In the genomic region with DNA sequence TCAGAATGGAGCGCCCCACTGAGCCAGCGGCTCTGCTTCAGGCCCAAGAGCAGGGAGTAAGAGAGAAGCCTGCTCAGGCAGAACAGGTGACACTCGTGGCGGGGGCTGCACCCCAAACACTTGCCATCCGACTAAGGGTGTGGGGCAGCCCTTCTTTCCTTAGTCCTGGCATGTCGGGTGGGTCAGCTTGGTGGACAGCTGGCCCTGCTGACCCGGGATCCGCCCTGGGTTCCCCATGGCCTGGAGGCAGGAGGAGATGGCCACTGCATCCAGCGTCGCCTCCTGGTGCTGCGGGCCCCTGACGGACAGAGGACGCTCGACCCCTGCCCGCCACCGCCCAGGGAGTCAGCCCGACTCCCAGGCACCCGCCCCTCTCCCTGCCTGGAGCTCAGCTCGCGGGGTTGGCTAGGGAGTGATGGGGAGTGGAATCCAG, we compare ENCODE assay signal across 6 cellular contexts. TPM values are rescaled to one million over a fixed set of nuclear protein-coding genes. Genes with fewer than 3 reads are reported as not detected.
DNase-seq lines count a peak whose midpoint lies in the region; ATAC-seq and TF ChIP-seq lines count a peak whose summit lies in the region.

No MANE protein-coding gene starts in this region.

- no peak overlapping the region for H3K14ac ChIP-seq in mesenchymal stem cell (ENCODE audit: low read length in 2 of 2)

- H3K9ac ChIP-seq in mesenchymal stem cell (ENCODE audit: low read length): peak overlapping the region; percentile 79

- H2AFZ ChIP-seq in mesenchymal stem cell (ENCODE audit: low read depth, low read length): peak overlapping the region; percentile 90

- no peak overlapping the region for H2AK5ac ChIP-seq in mesenchymal stem cell (ENCODE audit: low read length, severe bottlenecking)

- H2BK12ac ChIP-seq in mesenchymal stem cell (ENCODE audit: low read length in 2 of 2): peak overlapping the region in 1 of 2 experiments; percentile 55

- H3K27me3 ChIP-seq in mesenchymal stem cell (ENCODE audit: control insufficient read depth in 1 of 2, insufficient read depth in 1 of 2, low read length in 2 of 2): no peaks in the 10 kb centered on the region

- no peaks in the 10 kb centered on the region for H3K27me3 Mint-ChIP-seq in activated T-helper 17 cell treated with anti-CD3 and anti-CD28 coated beads, Interleukin-2, amount 50 U/mL, for 72 hours

- 24% methylated on average over 20 of the region's 20 CpGs for WGBS in mesenchymal stem cell

- H3K4me1 Mint-ChIP-seq in activated T-helper 17 cell treated with anti-CD3 and anti-CD28 coated beads, Interleukin-2, amount 50 U/mL, for 72 hours: peaks cover 5% of the 10 kb centered on the region

- H3K27ac Mint-ChIP-seq in activated T-helper 17 cell treated with anti-CD3 and anti-CD28 coated beads, Interleukin-2, amount 50 U/mL, for 72 hours: no peak overlapping the region

- no peak for TF ChIP-seq CTCF in C4-2B (conservative IDR thresholded peaks at IDR 0.05)

- no peaks in the 10 kb centered on the region for H3K9me3 ChIP-seq in mesenchymal stem cell (ENCODE audit: control insufficient read depth, low read length)

- no peak for DNase-seq in mesenchymal stem cell
- no peak for DNase-seq in NCI-H748 (lab: John Stamatoyannopoulos, UW; ENCODE audit: unreplicated experiment)
- DNase-seq in NCI-H1417 treated with DMSO at 0.1 percent for 48 hours (lab: John Stamatoyannopoulos, UW): no peak

- peak overlapping the region; percentile 77 to 93 for H3K4me3 ChIP-seq in mesenchymal stem cell (ENCODE audit: insufficient read depth in 1 of 2, low read depth in 1 of 2, low read length in 2 of 2)

- peak overlapping the region; percentile 61 for H3K4me3 Mint-ChIP-seq in activated T-helper 17 cell treated with anti-CD3 and anti-CD28 coated beads, Interleukin-2, amount 50 U/mL, for 72 hours

- peaks cover 10% of the 10 kb centered on the region for H3K79me1 ChIP-seq in mesenchymal stem cell (replicated peaks; ENCODE audit: low read length, poor library complexity, severe bottlenecking)

- peak overlapping the region; percentile 73 for H3K27ac ChIP-seq in C4-2B
- H3K27ac ChIP-seq in mesenchymal stem cell (ENCODE audit: low read length, poor library complexity, severe bottlenecking): no peak overlapping the region

- H4K91ac ChIP-seq in mesenchymal stem cell (ENCODE audit: low read length): no peak overlapping the region

- no peaks in the 10 kb centered on the region for H3K9me3 Mint-ChIP-seq in activated T-helper 17 cell treated with anti-CD3 and anti-CD28 coated beads, Interleukin-2, amount 50 U/mL, for 72 hours

- peak overlapping the region; percentile 37 to 40 for H3K4ac ChIP-seq in mesenchymal stem cell (ENCODE audit: low read depth in 1 of 2, low read length in 2 of 2)

- ATAC-seq in activated T-helper 17 cell treated with anti-CD3 and anti-CD28 coated beads, Interleukin-2, amount 50 U/mL, for 72 hours (replicated peaks): no peak
- no peak for ATAC-seq in HG03139 (IDR thresholded peaks at IDR 0.05; ENCODE audit: unreplicated experiment)

- peak overlapping the region; percentile 99 for H3K4me2 ChIP-seq in mesenchymal stem cell (ENCODE audit: low read length, poor library complexity, severe bottlenecking)

- peak overlapping the region in 1 of 2 experiments; percentile 97 for H3K23ac ChIP-seq in mesenchymal stem cell (ENCODE audit: low read length in 2 of 2)

- peak overlapping the region; percentile 11 to 77 for H3K18ac ChIP-seq in mesenchymal stem cell (ENCODE audit: low read depth in 1 of 2, low read length in 2 of 2)

- H2BK15ac ChIP-seq in mesenchymal stem cell (ENCODE audit: low read depth, poor library complexity, severe bottlenecking): no peak overlapping the region

- no peaks in the 10 kb centered on the region for H3K36me3 Mint-ChIP-seq in activated T-helper 17 cell treated with anti-CD3 and anti-CD28 coated beads, Interleukin-2, amount 50 U/mL, for 72 hours (ENCODE audit: low read depth)

- H4K8ac ChIP-seq in mesenchymal stem cell (ENCODE audit: low read length): peak overlapping the region; percentile 81

- H3K36me3 ChIP-seq in mesenchymal stem cell (ENCODE audit: control insufficient read depth in 1 of 2, insufficient read depth in 2 of 2, low read depth in 1 of 2, low read length in 2 of 2): peaks cover 9 to 11% of the 10 kb centered on the region in 2 experiments

- H2BK5ac ChIP-seq in mesenchymal stem cell (ENCODE audit: low read depth, low read length, poor library complexity, severe bottlenecking): no peak overlapping the region

- peaks cover 22% of the 10 kb centered on the region for H3K4me1 ChIP-seq in mesenchymal stem cell (ENCODE audit: control insufficient read depth, insufficient read depth, low read depth, low read length)

- no peak overlapping the region for H2BK120ac ChIP-seq in mesenchymal stem cell (ENCODE audit: low read depth, low read length)

RNA-seq across cellular contexts. Expression of a gene that starts 1.2 kb away (rescaled TPM):
- total RNA-seq in activated T-helper 17 cell treated with anti-CD3 and anti-CD28 coated beads, Interleukin-2, amount 50 U/mL, for 72 hours: 1 to 10 TPM; 3.0 to 9.2 TPM
- 4.3 TPM for polyA plus RNA-seq in mesenchymal stem cell (2013, experiment 1 of 2)
- polyA plus RNA-seq in mesenchymal stem cell (2013, experiment 2 of 2): 4.0 TPM

RNA-seq across cellular contexts. Expression of a gene that starts 4.7 kb away (rescaled TPM):
- 10 to 100 TPM; 61.3 to 73.8 TPM for total RNA-seq in activated T-helper 17 cell treated with anti-CD3 and anti-CD28 coated beads, Interleukin-2, amount 50 U/mL, for 72 hours
- 78.5 TPM for polyA plus RNA-seq in mesenchymal stem cell (2013, experiment 1 of 2)
- 77.3 TPM for polyA plus RNA-seq in mesenchymal stem cell (2013, experiment 2 of 2)

RNA-seq across cellular contexts. Expression of a gene that starts 16.1 kb away (rescaled TPM):
- 10 to 100 TPM; 38.9 to 58.8 TPM for total RNA-seq in activated T-helper 17 cell treated with anti-CD3 and anti-CD28 coated beads, Interleukin-2, amount 50 U/mL, for 72 hours
- polyA plus RNA-seq in mesenchymal stem cell (2013, experiment 1 of 2): 26.2 TPM
- 26.0 TPM for polyA plus RNA-seq in mesenchymal stem cell (2013, experiment 2 of 2)

RNA-seq across cellular contexts. Expression of a gene that starts 20.0 kb away (rescaled TPM):
- total RNA-seq in activated T-helper 17 cell treated with anti-CD3 and anti-CD28 coated beads, Interleukin-2, amount 50 U/mL, for 72 hours: 10 to 100 TPM; 13.8 to 21.9 TPM
- polyA plus RNA-seq in mesenchymal stem cell (2013, experiment 1 of 2): 38.2 TPM
- 37.0 TPM for polyA plus RNA-seq in mesenchymal stem cell (2013, experiment 2 of 2)

RNA-seq across cellular contexts. Expression of a gene that starts 30.7 kb away (rescaled TPM):
- not detected for total RNA-seq in activated T-helper 17 cell treated with anti-CD3 and anti-CD28 coated beads, Interleukin-2, amount 50 U/mL, for 72 hours
- not detected for polyA plus RNA-seq in mesenchymal stem cell (2013, experiment 1 of 2)
- polyA plus RNA-seq in mesenchymal stem cell (2013, experiment 2 of 2): not detected
